In the genomic region with DNA sequence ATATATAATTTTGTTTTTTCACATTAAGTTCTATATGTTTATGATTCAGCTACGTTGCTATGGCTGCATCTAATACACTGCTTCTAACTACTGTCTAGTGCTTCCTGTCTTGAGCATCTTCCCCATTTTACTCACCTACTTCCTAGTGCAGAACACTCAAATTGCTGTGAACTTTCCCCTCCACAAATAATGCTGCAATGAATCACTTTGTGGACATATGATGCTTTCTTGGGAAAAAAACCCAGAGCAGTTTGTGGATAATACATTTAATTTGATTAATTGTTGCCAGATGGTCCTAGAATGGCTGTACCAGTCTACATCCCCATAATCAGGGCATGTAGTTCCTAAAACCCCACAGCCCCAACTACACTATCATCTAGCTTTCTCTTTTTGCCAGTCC, we compare ENCODE assay signal across 1 cellular context.
TF ChIP-seq lines count a peak whose summit lies in the region.

No MANE protein-coding gene starts in this region.

TF ChIP-seq in IMR-90, 13 proteins besides CTCF, POLR2A, EP300 and RAD21 (continued from another document):
- TF ChIP-seq FOS (IDR thresholded peaks at IDR 0.05; ENCODE audit: low read depth, low read length) (no peak), RFX5 (IDR thresholded peaks at IDR 0.05; ENCODE audit: low read depth, low read length) (no peak), CHD1 (IDR thresholded peaks at IDR 0.05; ENCODE audit: low read depth, low read length) (no peak), MAFK (IDR thresholded peaks at IDR 0.05; ENCODE audit: low read depth, low read length) (no peak), CEBPB (IDR thresholded peaks at IDR 0.05; ENCODE audit: low read depth, low read length) (no peak), MAZ (IDR thresholded peaks at IDR 0.05; ENCODE audit: borderline replicate concordance, low read depth, low read length) (no peak), BHLHE40 (IDR thresholded peaks at IDR 0.05; ENCODE audit: low read depth, low read length) (no peak), NFE2L2 (IDR thresholded peaks at IDR 0.05; ENCODE audit: low read depth, low read length) (no peak)
TF ChIP-seq in IMR-90: peak in this region for 0.
